Comparison of ENCODE assay signal across 23 cellular contexts in genomic region chr20:62880147-62880934, GRCh38. TPM values are rescaled to one million over a fixed set of nuclear protein-coding genes. Genes with fewer than 3 reads are reported as not detected.
DNase-seq lines count a peak whose midpoint lies in the region; ATAC-seq, FAIRE-seq and TF ChIP-seq lines count a peak whose summit lies in the region.
"Had no signal": no experiment of that assay in that cellular context is flagged by ENCODE, and none has a peak within 500 bp of the region (broad histone marks: within the 10 kb centered on the region; RNA-seq: fewer than 3 reads in every experiment).

No MANE protein-coding gene starts in this region.

- H3K27me3 Mint-ChIP-seq in chondrocyte (ENCODE audit: low read depth), result no peaks in the 10 kb centered on the region
- H3K27me3 Mint-ChIP-seq in Calu3 (ENCODE audit: unreplicated experiment), result no peaks in the 10 kb centered on the region
- H3K27me3 Mint-ChIP-seq: CD4-positive, alpha-beta T cell had no signal

- no peak overlapping the region for H3K4me3 Mint-ChIP-seq in chondrocyte (ENCODE audit: unreplicated experiment)
- no peak overlapping the region for H3K4me3 Mint-ChIP-seq in Calu3 (ENCODE audit: low read depth, unreplicated experiment)
- H3K4me3 Mint-ChIP-seq: CD4-positive, alpha-beta T cell; CD8-positive, alpha-beta T cell had no signal

- no peaks in the 10 kb centered on the region; the same call in 1 of the 2 replicates for H3K36me3 ChIP-seq in H7 (replicated peaks; ENCODE audit: control insufficient read depth, insufficient read depth, low read length)
- no peaks in the 10 kb centered on the region for H3K36me3 ChIP-seq in kidney (ENCODE audit: control insufficient read depth in 1 of 2, insufficient read depth in 2 of 2, low read length in 2 of 2)

- H3K27ac ChIP-seq in kidney (ENCODE audit: low read depth in 2 of 2, low read length in 2 of 2), result no peak overlapping the region
- H3K27ac ChIP-seq: C4-2B had no signal

- no peaks in the 10 kb centered on the region for H3K27me3 ChIP-seq in H7 (ENCODE audit: control insufficient read depth, insufficient read depth, low read length)
- H3K27me3 ChIP-seq: BE2C; BLaER1 treated with 17β-estradiol and CSF1 and Interleukin-3, amounts not matched to agents 10 nM and 100 nM had no signal

- H3K9ac ChIP-seq in kidney (ENCODE audit: low read length in 2 of 2), result no peak overlapping the region

- CTCF ChIA-PET in Calu3 (lab: Charles Lee), result no interaction called here

- H3K4me3 ChIP-seq in H7 (ENCODE audit: insufficient read depth, low read depth, low read length) (no peak overlapping the region), kidney (ENCODE audit: low read length in 2 of 2) (no peak overlapping the region)
- H3K4me3 ChIP-seq: BLaER1 treated with 17β-estradiol and CSF1 and Interleukin-3, amounts not matched to agents 10 nM and 100 nM had no signal

- DNase-seq in D341Med (ENCODE audit: low spot score), result peak; percentile 24
- DNase-seq in H7, result peak; percentile 66
- DNase-seq in chondrocyte (ENCODE audit: low spot score), result peak; percentile 90
- DNase-seq in posterior vena cava (ENCODE audit: low spot score), result peak; percentile 82
- no peak for DNase-seq in Calu3
- no peak for DNase-seq in dedifferentiated amniotic fluid mesenchymal stem cell (ENCODE audit: extremely low spot score)
- DNase-seq in kidney, result no peak
- DNase-seq: 8988T; ACHN; BE2C; Caco-2; CD4-positive, alpha-beta T cell; CD8-positive, alpha-beta T cell; DMS79 treated with DMSO at 0.1 percent for 48 hours; GF-D8 had no signal

- H3K27ac Mint-ChIP-seq in chondrocyte (ENCODE audit: unreplicated experiment), result no peak overlapping the region
- H3K27ac Mint-ChIP-seq in Calu3 (ENCODE audit: unreplicated experiment), result no peak overlapping the region
- H3K27ac Mint-ChIP-seq: CD4-positive, alpha-beta T cell; CD8-positive, alpha-beta T cell had no signal

- intact Hi-C loops in posterior vena cava (cut with DNase I), result no loop called here
- intact Hi-C loops in Calu3 (cut with micrococcal nuclease; ENCODE audit: unreplicated experiment), result no loop called here
- intact Hi-C loops in kidney (cut with DNase I), result no loop called here

- BruUV-seq in Calu3 (replicated peaks; lab: Mats Ljungman, UMichigan), result no TSS peak

- no peaks in the 10 kb centered on the region for H3K9me3 ChIP-seq in kidney (ENCODE audit: control insufficient read depth in 1 of 2, low read length in 2 of 2)
- H3K9me3 ChIP-seq: BE2C; BLaER1 treated with 17β-estradiol and CSF1 and Interleukin-3, amounts not matched to agents 10 nM and 100 nM; Caco-2 had no signal

- H3K4me1 Mint-ChIP-seq in chondrocyte (ENCODE audit: low read depth), result peaks cover 11% of the 10 kb centered on the region
- H3K4me1 Mint-ChIP-seq in Calu3 (ENCODE audit: low read depth, unreplicated experiment), result no peaks in the 10 kb centered on the region

- FAIRE-seq in kidney (lab: Jason Lieb, UNC), result no peak
- FAIRE-seq: A204.1, D721Med, G401.6, GM12891, GM19239 had no signal

- no peak for ATAC-seq in HG03460 (IDR thresholded peaks at IDR 0.05; ENCODE audit: unreplicated experiment)
- ATAC-seq: CD8-positive, alpha-beta T cell had no signal

- H3K9me3 Mint-ChIP-seq in chondrocyte (ENCODE audit: low read depth) (no peaks in the 10 kb centered on the region), Calu3 (ENCODE audit: low read depth, unreplicated experiment) (no peaks in the 10 kb centered on the region)
- H3K9me3 Mint-ChIP-seq: CD4-positive, alpha-beta T cell; CD8-positive, alpha-beta T cell had no signal

- peaks cover 9% of the 10 kb centered on the region for H3K36me3 Mint-ChIP-seq in chondrocyte (ENCODE audit: low read depth)
- peaks cover 57% of the 10 kb centered on the region for H3K36me3 Mint-ChIP-seq in Calu3 (ENCODE audit: insufficient read depth, unreplicated experiment)

- H3K4me1 ChIP-seq in kidney (ENCODE audit: control insufficient read depth in 1 of 2, insufficient read depth in 1 of 2, low read depth in 1 of 2, low read length in 2 of 2), result peaks cover 3 to 13% of the 10 kb centered on the region in 2 donors
- H3K4me1 ChIP-seq: Caco-2 had no signal

- no peak for TF ChIP-seq CTCF in chondrocyte (IDR thresholded peaks at IDR 0.05)
- no peak for TF ChIP-seq CTCF in Calu3 (IDR thresholded peaks at IDR 0.05; ENCODE audit: unreplicated experiment)
- TF ChIP-seq CTCF in kidney (IDR thresholded peaks at IDR 0.05; ENCODE audit: borderline replicate concordance, extremely low read depth, insufficient read depth), result no peak

RNA-seq across cellular contexts. Expression of gene TCFL5, which starts 18.7 kb away (rescaled TPM):
- 25.7 and 36.8 TPM in 2 replicates for total RNA-seq in H7 (2014; rRNA removed; shearing (Covaris generic))
- total RNA-seq in chondrocyte, result 12.7 to 20.0 TPM (median 13.0 TPM) in 3 replicates
- 10 to 100 TPM in 1 of 2 donors, 1 to 10 TPM in 1; 9.6 to 10.9 TPM for total RNA-seq in posterior vena cava
- 18.9 and 22.3 TPM in 2 replicates for total RNA-seq in Calu3 (2022)
- total RNA-seq in kidney, result 11.5 TPM
- 6.1 TPM for polyA plus RNA-seq in kidney (ENCODE audit: insufficient read depth, low read depth, low replicate concordance)

RNA-seq across cellular contexts. Expression of gene DIDO1, which starts 46.0 kb away (rescaled TPM):
- total RNA-seq in H7 (2014; rRNA removed; shearing (Covaris generic)), result 53.2 and 63.4 TPM in 2 replicates
- 41.6 to 53.8 TPM (median 42.5 TPM) in 3 replicates for total RNA-seq in chondrocyte
- total RNA-seq in posterior vena cava, result 10 to 100 TPM; 38.5 to 44.1 TPM
- total RNA-seq in Calu3 (2022), result 75.6 and 77.1 TPM in 2 replicates
- 67.9 TPM for total RNA-seq in kidney
- 23.0 TPM for polyA plus RNA-seq in kidney (ENCODE audit: insufficient read depth, low read depth, low replicate concordance)

RNA-seq across cellular contexts. Expression of gene GID8, which starts 57.6 kb away (rescaled TPM):
- 49.1 and 57.0 TPM in 2 replicates for total RNA-seq in H7 (2014; rRNA removed; shearing (Covaris generic))
- 26.3 to 30.7 TPM (median 29.7 TPM) in 3 replicates for total RNA-seq in chondrocyte
- 10 to 100 TPM; 14.9 to 20.0 TPM for total RNA-seq in posterior vena cava
- total RNA-seq in Calu3 (2022), result 64.3 and 64.6 TPM in 2 replicates
- total RNA-seq in kidney, result 37.3 TPM
- 16.4 TPM for polyA plus RNA-seq in kidney (ENCODE audit: insufficient read depth, low read depth, low replicate concordance)

Comparison
In these comparisons a context has a peak if more than half of its experiments do, and no peak if none do; other contexts are left out.
1. DNase-seq: peak in D341Med (single experiment), H7 (single experiment), chondrocyte (single experiment) and posterior vena cava (single experiment); none in Calu3 (single experiment), dedifferentiated amniotic fluid mesenchymal stem cell (single experiment) and kidney (single experiment).